In the genomic region with DNA sequence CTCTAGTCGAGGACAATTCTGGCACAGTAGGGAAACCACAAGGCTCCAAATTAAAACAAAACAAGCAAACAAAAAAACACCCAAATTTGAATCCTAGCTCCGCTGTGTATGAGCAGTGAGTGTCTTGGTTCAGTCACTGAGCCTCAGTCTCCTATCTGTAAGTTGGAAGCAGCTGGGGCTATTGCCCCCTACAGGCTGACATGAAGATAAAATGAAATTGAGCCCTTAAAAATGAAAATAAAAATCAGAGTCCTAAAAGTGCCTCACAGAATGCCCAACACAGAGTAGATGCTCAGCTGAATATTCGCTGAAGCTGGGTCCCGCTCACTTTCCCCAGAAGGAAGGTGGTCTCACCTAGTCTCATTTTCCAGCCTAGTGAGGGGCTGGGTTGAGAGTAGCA, we compare ENCODE assay signal across 1 cellular context.
TF ChIP-seq lines count a peak whose summit lies in the region.

No MANE protein-coding gene starts in this region.

TF ChIP-seq in HepG2, 621 proteins besides CTCF, POLR2A, EP300 and RAD21 (continued from another document):
- TF ChIP-seq, protein P1, sequence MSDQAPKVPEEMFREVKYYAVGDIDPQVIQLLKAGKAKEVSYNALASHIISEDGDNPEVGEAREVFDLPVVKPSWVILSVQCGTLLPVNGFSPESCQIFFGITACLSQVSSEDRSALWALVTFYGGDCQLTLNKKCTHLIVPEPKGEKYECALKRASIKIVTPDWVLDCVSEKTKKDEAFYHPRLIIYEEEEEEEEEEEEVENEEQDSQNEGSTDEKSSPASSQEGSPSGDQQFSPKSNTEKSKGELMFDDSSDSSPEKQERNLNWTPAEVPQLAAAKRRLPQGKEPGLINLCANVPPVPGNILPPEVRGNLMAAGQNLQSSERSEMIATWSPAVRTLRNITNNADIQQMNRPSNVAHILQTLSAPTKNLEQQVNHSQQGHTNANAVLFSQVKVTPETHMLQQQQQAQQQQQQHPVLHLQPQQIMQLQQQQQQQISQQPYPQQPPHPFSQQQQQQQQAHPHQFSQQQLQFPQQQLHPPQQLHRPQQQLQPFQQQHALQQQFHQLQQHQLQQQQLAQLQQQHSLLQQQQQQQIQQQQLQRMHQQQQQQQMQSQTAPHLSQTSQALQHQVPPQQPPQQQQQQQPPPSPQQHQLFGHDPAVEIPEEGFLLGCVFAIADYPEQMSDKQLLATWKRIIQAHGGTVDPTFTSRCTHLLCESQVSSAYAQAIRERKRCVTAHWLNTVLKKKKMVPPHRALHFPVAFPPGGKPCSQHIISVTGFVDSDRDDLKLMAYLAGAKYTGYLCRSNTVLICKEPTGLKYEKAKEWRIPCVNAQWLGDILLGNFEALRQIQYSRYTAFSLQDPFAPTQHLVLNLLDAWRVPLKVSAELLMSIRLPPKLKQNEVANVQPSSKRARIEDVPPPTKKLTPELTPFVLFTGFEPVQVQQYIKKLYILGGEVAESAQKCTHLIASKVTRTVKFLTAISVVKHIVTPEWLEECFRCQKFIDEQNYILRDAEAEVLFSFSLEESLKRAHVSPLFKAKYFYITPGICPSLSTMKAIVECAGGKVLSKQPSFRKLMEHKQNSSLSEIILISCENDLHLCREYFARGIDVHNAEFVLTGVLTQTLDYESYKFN (CRISPR knock-in tag; conservative IDR thresholded peaks at IDR 0.05), result no peak
